ENCODE assay signal across 1 cellular context in the genomic region with DNA sequence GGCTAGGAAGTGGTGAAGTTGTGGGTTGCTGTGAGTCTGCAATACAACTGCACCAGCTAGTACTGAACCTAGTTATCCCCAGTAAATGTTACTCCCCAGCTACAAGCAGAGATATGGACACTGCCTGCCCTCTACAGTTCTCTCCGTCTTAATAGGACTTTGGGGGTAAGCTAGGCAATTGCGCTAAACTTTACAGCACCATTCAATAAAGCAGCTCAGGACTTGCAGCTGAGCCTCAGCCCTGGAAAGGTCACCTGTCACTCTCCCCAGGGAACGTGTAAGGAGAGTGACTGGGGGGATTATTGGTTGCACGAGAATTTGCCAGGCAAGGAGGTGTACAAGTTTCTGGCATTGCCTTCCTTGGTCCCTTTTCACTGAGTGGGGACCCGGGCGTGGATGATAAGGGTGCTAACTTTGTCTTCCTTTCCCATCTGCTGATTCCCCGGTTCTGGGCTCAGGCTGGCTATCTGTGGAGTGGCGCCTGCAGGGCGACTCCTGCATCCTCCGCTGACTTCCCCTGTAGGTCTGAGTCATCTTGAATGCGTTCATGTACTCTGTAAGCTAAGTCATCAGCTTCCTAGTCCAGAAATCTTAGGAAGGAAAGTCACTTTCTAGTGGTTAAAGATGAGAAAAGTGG.
A peak's percentile ranks its signal among the peaks of the same experiment; 100 is the strongest.
TF ChIP-seq lines count a peak whose summit lies in the region.

No MANE protein-coding gene starts in this region.

TF ChIP-seq in K562, 482 proteins besides CTCF, POLR2A, EP300 and RAD21 (continued from another document and continues in another):
- TF ChIP-seq, protein P1, sequence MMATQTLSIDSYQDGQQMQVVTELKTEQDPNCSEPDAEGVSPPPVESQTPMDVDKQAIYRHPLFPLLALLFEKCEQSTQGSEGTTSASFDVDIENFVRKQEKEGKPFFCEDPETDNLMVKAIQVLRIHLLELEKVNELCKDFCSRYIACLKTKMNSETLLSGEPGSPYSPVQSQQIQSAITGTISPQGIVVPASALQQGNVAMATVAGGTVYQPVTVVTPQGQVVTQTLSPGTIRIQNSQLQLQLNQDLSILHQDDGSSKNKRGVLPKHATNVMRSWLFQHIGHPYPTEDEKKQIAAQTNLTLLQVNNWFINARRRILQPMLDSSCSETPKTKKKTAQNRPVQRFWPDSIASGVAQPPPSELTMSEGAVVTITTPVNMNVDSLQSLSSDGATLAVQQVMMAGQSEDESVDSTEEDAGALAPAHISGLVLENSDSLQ (IDR thresholded peaks at IDR 0.05): peak; percentile 36; the same call in 1 of the 2 replicates
- TF ChIP-seq CBFA2T3 (IDR thresholded peaks at IDR 0.05) (peak; percentile 90), SRSF9 (IDR thresholded peaks at IDR 0.05; ENCODE audit: borderline replicate concordance, low read depth, low read length) (no peak), NFIX (CRISPR knock-in tag; IDR thresholded peaks at IDR 0.05; ENCODE audit: low read depth) (no peak), LCOR (CRISPR knock-in tag; IDR thresholded peaks at IDR 0.05) (no peak), NR2C2 (CRISPR knock-in tag; IDR thresholded peaks at IDR 0.05) (no peak), NR2C2 (tag; IDR thresholded peaks at IDR 0.05) (no peak), MTF1 (CRISPR knock-in tag; IDR thresholded peaks at IDR 0.05; ENCODE audit: borderline replicate concordance) (no peak), ZNF830 (CRISPR knock-in tag; IDR thresholded peaks at IDR 0.05) (no peak), SMARCE1 (IDR thresholded peaks at IDR 0.05) (peak; percentile 55; the same call in 1 of the 2 replicates), ELF1 (tag; IDR thresholded peaks at IDR 0.05) (0 out of 2 replicates have a peak, but pooled peaks have one; percentile 32), CBX8 (IDR thresholded peaks at IDR 0.05; ENCODE audit: borderline replicate concordance, extremely low read depth, low read depth, low read length, poor library complexity, severe bottlenecking) (no peak), NR2F6 (CRISPR knock-in tag; IDR thresholded peaks at IDR 0.05) (no peak), TCF3 (CRISPR knock-in tag; IDR thresholded peaks at IDR 0.05) (peak; percentile 81), ZNF785 (CRISPR knock-in tag; IDR thresholded peaks at IDR 0.05) (no peak), MTA3 (IDR thresholded peaks at IDR 0.05; ENCODE audit: borderline replicate concordance) (no peak), ZNF695 (CRISPR knock-in tag; IDR thresholded peaks at IDR 0.05) (no peak), MAFK (IDR thresholded peaks at IDR 0.05; ENCODE audit: low read length) (peak; percentile 31; the same call in 1 of the 2 replicates), PTRF (tag; IDR thresholded peaks at IDR 0.05) (no peak), RCOR1 (IDR thresholded peaks at IDR 0.05; ENCODE audit: borderline replicate concordance in 1 of 2, low read depth in 2 of 2, low read length in 2 of 2) (peak in 1 of 2 experiments; percentile 79; a peak in 1 of 4 replicates), ZNF707 (CRISPR knock-in tag; conservative IDR thresholded peaks at IDR 0.05) (no peak), TAF7 (tag; IDR thresholded peaks at IDR 0.05) (no peak), ZEB2 (IDR thresholded peaks at IDR 0.05) (peak; percentile 38; the same call in 1 of the 2 replicates), ZBTB1 (CRISPR knock-in tag; IDR thresholded peaks at IDR 0.05; ENCODE audit: borderline replicate concordance, low read depth) (no peak), ZNF584 (CRISPR knock-in tag; IDR thresholded peaks at IDR 0.05; ENCODE audit: low read depth) (peak; percentile 64; the same call in 1 of the 2 replicates), SIN3A (IDR thresholded peaks at IDR 0.05; ENCODE audit: borderline replicate concordance in 2 of 2, control insufficient read depth in 1 of 2, low read depth in 2 of 2, low read length in 2 of 2) (no peak), NBN (IDR thresholded peaks at IDR 0.05; ENCODE audit: low read depth) (no peak)
- TF ChIP-seq, protein P2, sequence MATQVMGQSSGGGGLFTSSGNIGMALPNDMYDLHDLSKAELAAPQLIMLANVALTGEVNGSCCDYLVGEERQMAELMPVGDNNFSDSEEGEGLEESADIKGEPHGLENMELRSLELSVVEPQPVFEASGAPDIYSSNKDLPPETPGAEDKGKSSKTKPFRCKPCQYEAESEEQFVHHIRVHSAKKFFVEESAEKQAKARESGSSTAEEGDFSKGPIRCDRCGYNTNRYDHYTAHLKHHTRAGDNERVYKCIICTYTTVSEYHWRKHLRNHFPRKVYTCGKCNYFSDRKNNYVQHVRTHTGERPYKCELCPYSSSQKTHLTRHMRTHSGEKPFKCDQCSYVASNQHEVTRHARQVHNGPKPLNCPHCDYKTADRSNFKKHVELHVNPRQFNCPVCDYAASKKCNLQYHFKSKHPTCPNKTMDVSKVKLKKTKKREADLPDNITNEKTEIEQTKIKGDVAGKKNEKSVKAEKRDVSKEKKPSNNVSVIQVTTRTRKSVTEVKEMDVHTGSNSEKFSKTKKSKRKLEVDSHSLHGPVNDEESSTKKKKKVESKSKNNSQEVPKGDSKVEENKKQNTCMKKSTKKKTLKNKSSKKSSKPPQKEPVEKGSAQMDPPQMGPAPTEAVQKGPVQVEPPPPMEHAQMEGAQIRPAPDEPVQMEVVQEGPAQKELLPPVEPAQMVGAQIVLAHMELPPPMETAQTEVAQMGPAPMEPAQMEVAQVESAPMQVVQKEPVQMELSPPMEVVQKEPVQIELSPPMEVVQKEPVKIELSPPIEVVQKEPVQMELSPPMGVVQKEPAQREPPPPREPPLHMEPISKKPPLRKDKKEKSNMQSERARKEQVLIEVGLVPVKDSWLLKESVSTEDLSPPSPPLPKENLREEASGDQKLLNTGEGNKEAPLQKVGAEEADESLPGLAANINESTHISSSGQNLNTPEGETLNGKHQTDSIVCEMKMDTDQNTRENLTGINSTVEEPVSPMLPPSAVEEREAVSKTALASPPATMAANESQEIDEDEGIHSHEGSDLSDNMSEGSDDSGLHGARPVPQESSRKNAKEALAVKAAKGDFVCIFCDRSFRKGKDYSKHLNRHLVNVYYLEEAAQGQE (CRISPR knock-in tag; IDR thresholded peaks at IDR 0.05; ENCODE audit: low read depth): no peak
- TF ChIP-seq, protein P3, sequence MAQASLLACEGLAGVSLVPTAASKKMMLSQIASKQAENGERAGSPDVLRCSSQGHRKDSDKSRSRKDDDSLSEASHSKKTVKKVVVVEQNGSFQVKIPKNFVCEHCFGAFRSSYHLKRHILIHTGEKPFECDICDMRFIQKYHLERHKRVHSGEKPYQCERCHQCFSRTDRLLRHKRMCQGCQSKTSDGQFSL (CRISPR knock-in tag; IDR thresholded peaks at IDR 0.05): no peak
- TF ChIP-seq, protein P3 (tag; IDR thresholded peaks at IDR 0.05): no peak
- TF ChIP-seq, protein P4, sequence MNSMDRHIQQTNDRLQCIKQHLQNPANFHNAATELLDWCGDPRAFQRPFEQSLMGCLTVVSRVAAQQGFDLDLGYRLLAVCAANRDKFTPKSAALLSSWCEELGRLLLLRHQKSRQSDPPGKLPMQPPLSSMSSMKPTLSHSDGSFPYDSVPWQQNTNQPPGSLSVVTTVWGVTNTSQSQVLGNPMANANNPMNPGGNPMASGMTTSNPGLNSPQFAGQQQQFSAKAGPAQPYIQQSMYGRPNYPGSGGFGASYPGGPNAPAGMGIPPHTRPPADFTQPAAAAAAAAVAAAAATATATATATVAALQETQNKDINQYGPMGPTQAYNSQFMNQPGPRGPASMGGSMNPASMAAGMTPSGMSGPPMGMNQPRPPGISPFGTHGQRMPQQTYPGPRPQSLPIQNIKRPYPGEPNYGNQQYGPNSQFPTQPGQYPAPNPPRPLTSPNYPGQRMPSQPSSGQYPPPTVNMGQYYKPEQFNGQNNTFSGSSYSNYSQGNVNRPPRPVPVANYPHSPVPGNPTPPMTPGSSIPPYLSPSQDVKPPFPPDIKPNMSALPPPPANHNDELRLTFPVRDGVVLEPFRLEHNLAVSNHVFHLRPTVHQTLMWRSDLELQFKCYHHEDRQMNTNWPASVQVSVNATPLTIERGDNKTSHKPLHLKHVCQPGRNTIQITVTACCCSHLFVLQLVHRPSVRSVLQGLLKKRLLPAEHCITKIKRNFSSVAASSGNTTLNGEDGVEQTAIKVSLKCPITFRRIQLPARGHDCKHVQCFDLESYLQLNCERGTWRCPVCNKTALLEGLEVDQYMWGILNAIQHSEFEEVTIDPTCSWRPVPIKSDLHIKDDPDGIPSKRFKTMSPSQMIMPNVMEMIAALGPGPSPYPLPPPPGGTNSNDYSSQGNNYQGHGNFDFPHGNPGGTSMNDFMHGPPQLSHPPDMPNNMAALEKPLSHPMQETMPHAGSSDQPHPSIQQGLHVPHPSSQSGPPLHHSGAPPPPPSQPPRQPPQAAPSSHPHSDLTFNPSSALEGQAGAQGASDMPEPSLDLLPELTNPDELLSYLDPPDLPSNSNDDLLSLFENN (IDR thresholded peaks at IDR 0.05; ENCODE audit: low read depth in 2 of 2, low read length in 2 of 2): peak in 1 of 2 experiments; percentile 74; a peak in 1 of 4 replicates
- TF ChIP-seq, protein P5, sequence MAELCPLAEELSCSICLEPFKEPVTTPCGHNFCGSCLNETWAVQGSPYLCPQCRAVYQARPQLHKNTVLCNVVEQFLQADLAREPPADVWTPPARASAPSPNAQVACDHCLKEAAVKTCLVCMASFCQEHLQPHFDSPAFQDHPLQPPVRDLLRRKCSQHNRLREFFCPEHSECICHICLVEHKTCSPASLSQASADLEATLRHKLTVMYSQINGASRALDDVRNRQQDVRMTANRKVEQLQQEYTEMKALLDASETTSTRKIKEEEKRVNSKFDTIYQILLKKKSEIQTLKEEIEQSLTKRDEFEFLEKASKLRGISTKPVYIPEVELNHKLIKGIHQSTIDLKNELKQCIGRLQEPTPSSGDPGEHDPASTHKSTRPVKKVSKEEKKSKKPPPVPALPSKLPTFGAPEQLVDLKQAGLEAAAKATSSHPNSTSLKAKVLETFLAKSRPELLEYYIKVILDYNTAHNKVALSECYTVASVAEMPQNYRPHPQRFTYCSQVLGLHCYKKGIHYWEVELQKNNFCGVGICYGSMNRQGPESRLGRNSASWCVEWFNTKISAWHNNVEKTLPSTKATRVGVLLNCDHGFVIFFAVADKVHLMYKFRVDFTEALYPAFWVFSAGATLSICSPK (IDR thresholded peaks at IDR 0.05; ENCODE audit: borderline replicate concordance): no peak
- TF ChIP-seq, protein P6, sequence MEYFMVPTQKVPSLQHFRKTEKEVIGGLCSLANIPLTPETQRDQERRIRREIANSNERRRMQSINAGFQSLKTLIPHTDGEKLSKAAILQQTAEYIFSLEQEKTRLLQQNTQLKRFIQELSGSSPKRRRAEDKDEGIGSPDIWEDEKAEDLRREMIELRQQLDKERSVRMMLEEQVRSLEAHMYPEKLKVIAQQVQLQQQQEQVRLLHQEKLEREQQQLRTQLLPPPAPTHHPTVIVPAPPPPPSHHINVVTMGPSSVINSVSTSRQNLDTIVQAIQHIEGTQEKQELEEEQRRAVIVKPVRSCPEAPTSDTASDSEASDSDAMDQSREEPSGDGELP (CRISPR knock-in tag; IDR thresholded peaks at IDR 0.05; ENCODE audit: borderline replicate concordance): no peak
- TF ChIP-seq, protein P7, sequence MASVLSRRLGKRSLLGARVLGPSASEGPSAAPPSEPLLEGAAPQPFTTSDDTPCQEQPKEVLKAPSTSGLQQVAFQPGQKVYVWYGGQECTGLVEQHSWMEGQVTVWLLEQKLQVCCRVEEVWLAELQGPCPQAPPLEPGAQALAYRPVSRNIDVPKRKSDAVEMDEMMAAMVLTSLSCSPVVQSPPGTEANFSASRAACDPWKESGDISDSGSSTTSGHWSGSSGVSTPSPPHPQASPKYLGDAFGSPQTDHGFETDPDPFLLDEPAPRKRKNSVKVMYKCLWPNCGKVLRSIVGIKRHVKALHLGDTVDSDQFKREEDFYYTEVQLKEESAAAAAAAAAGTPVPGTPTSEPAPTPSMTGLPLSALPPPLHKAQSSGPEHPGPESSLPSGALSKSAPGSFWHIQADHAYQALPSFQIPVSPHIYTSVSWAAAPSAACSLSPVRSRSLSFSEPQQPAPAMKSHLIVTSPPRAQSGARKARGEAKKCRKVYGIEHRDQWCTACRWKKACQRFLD (CRISPR knock-in tag; IDR thresholded peaks at IDR 0.05): peak; percentile 55; the same call in 1 of the 2 replicates
- TF ChIP-seq, protein P8, sequence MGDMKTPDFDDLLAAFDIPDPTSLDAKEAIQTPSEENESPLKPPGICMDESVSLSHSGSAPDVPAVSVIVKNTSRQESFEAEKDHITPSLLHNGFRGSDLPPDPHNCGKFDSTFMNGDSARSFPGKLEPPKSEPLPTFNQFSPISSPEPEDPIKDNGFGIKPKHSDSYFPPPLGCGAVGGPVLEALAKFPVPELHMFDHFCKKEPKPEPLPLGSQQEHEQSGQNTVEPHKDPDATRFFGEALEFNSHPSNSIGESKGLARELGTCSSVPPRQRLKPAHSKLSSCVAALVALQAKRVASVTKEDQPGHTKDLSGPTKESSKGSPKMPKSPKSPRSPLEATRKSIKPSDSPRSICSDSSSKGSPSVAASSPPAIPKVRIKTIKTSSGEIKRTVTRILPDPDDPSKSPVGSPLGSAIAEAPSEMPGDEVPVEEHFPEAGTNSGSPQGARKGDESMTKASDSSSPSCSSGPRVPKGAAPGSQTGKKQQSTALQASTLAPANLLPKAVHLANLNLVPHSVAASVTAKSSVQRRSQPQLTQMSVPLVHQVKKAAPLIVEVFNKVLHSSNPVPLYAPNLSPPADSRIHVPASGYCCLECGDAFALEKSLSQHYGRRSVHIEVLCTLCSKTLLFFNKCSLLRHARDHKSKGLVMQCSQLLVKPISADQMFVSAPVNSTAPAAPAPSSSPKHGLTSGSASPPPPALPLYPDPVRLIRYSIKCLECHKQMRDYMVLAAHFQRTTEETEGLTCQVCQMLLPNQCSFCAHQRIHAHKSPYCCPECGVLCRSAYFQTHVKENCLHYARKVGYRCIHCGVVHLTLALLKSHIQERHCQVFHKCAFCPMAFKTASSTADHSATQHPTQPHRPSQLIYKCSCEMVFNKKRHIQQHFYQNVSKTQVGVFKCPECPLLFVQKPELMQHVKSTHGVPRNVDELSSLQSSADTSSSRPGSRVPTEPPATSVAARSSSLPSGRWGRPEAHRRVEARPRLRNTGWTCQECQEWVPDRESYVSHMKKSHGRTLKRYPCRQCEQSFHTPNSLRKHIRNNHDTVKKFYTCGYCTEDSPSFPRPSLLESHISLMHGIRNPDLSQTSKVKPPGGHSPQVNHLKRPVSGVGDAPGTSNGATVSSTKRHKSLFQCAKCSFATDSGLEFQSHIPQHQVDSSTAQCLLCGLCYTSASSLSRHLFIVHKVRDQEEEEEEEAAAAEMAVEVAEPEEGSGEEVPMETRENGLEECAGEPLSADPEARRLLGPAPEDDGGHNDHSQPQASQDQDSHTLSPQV (IDR thresholded peaks at IDR 0.05): no peak
- TF ChIP-seq, protein P9, sequence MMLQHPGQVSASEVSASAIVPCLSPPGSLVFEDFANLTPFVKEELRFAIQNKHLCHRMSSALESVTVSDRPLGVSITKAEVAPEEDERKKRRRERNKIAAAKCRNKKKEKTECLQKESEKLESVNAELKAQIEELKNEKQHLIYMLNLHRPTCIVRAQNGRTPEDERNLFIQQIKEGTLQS (IDR thresholded peaks at IDR 0.05): peak; percentile 77; the same call in 1 of the 2 replicates
- TF ChIP-seq, protein P9 (CRISPR knock-in tag; conservative IDR thresholded peaks at IDR 0.05): no peak
